1 cellular context compared by ENCODE assay signal in the genomic region with DNA sequence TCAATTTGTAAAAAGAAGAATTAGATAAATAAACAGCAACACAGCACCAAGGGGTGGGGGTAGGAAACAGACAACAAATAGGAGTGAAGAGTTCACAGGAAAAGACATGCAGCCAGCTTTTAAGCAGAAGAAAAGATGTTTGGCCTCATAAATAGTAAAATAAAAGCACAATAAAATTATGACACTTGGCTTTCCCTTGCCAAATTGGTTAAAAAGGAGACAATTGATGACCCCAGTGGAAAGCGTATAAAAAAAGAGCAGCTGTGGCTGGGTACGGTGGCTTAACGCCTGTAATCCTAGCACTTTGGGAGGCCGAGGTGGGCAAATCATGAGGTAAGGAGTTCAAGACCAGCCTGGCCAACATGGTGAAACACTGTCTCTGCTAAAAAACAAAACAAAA.
TF ChIP-seq lines count a peak whose summit lies in the region.

No MANE protein-coding gene starts in this region.

TF ChIP-seq in H1, 55 proteins besides CTCF, POLR2A, EP300 and RAD21:
- TF ChIP-seq POU5F1 (IDR thresholded peaks at IDR 0.05; ENCODE audit: low read depth, low read length) (no peak), TEAD4 (IDR thresholded peaks at IDR 0.05; ENCODE audit: low read depth, low read length) (no peak), BACH1 (IDR thresholded peaks at IDR 0.05; ENCODE audit: low read length) (no peak), KDM5A (IDR thresholded peaks at IDR 0.05; ENCODE audit: low read length) (no peak), EGR1 (IDR thresholded peaks at IDR 0.05; ENCODE audit: borderline replicate concordance, low read depth, low read length) (no peak), GTF2F1 (IDR thresholded peaks at IDR 0.05; ENCODE audit: borderline replicate concordance, low read depth, low read length) (no peak), BRCA1 (IDR thresholded peaks at IDR 0.05; ENCODE audit: low read depth, low read length) (no peak), PHF8 (conservative IDR thresholded peaks at IDR 0.05; ENCODE audit: low read depth, low read length) (no peak), HDAC2 (IDR thresholded peaks at IDR 0.05; ENCODE audit: borderline replicate concordance in 1 of 2, low read depth in 2 of 2, low read length in 2 of 2) (no peak), SAP30 (IDR thresholded peaks at IDR 0.05; ENCODE audit: insufficient read depth, insufficient replicate concordance, low read length) (no peak), ZNF274 (IDR thresholded peaks at IDR 0.05; ENCODE audit: borderline replicate concordance, extremely low read depth, low read length) (no peak), JUN (IDR thresholded peaks at IDR 0.05; ENCODE audit: low read depth, low read length) (no peak), RNF2 (IDR thresholded peaks at IDR 0.05; ENCODE audit: borderline replicate concordance, low read depth, low read length, missing control alignments, poor library complexity, severe bottlenecking) (no peak), CTBP2 (IDR thresholded peaks at IDR 0.05; ENCODE audit: borderline replicate concordance, insufficient read depth, insufficient read length, low read length) (no peak), CHD2 (IDR thresholded peaks at IDR 0.05; ENCODE audit: low read length) (no peak), SP4 (IDR thresholded peaks at IDR 0.05; ENCODE audit: low read length) (no peak)
- TF ChIP-seq, protein P1, sequence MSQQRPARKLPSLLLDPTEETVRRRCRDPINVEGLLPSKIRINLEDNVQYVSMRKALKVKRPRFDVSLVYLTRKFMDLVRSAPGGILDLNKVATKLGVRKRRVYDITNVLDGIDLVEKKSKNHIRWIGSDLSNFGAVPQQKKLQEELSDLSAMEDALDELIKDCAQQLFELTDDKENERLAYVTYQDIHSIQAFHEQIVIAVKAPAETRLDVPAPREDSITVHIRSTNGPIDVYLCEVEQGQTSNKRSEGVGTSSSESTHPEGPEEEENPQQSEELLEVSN (IDR thresholded peaks at IDR 0.05): no peak
- TF ChIP-seq, protein P2, sequence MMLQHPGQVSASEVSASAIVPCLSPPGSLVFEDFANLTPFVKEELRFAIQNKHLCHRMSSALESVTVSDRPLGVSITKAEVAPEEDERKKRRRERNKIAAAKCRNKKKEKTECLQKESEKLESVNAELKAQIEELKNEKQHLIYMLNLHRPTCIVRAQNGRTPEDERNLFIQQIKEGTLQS (IDR thresholded peaks at IDR 0.05; ENCODE audit: insufficient read depth, low read depth, low read length): no peak
